Comparison of ENCODE assay signal across 8 cellular contexts in the genomic region with DNA sequence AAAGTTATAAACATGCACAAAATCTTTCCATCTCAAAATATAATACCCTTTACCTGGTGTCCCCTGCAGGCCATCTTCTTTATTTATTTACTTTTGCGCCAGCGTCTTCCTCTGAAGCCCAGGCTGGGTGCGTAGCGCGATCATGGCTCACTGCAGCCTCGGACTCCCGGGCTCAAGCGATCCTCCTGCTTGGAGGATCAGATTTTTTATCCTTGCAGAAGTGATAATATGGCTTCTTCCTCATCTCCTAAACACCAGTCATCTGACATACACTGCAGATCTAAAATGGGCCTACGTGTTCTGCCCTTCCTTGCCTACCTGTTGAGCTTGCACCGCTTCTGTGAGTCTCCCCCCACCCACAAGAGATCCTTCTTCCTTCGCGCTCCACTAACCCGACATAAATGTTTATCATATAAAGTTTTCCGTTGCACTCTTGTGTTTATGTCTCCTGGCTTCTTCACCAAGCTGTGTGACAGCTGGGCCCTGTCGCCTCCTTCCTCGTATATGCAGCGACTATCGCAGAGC. TPM values are rescaled to one million over a fixed set of nuclear protein-coding genes. Genes with fewer than 3 reads are reported as not detected.
DNase-seq lines count a peak whose midpoint lies in the region; ATAC-seq and TF ChIP-seq lines count a peak whose summit lies in the region.

No MANE protein-coding gene starts in this region.

- DNase-seq in CD4-positive, alpha-beta memory T cell = peak in 1 of 5 donors; percentile 42
- DNase-seq in NCI-H2107 treated with DMSO at 0.1 percent for 48 hours (lab: John Stamatoyannopoulos, UW; ENCODE audit: unreplicated experiment) (peak; percentile 91), esophagus squamous epithelium (lab: John Stamatoyannopoulos, UW) (no peak), prostate gland (ENCODE audit: low spot score) (no peak), NAMALWA (ENCODE audit: low spot score) (no peak)

- H3K27ac ChIP-seq in CD4-positive, alpha-beta memory T cell (ENCODE audit: low read depth, low read length) = peak overlapping the region; percentile 94
- H3K27ac ChIP-seq in esophagus squamous epithelium = peak overlapping the region; percentile 92 to 97 (median 96)
- peak overlapping the region; percentile 92 to 96 for H3K27ac ChIP-seq in prostate gland

- POLR2A ChIA-PET in CD4-positive, alpha-beta memory T cell (lab: Charles Lee; ENCODE audit: partially characterized antibody) = interaction anchor here (0.7 to 4.3 kb wide), 47 partner anchors 8 to 351 kb away, joined by 3 to 78 read pairs (median 7); a partner anchor contains a TSS

- CTCF ChIA-PET in CD4-positive, alpha-beta memory T cell (lab: Charles Lee; ENCODE audit: partially characterized antibody) = interaction anchor here (0.8 to 3.4 kb wide), 26 partner anchors 8 to 309 kb away, joined by 3 to 27 read pairs (median 4); a partner anchor contains a TSS

- no peaks in the 10 kb centered on the region for H3K27me3 ChIP-seq in CD4-positive, alpha-beta memory T cell (ENCODE audit: insufficient read depth, low read length)
- no peaks in the 10 kb centered on the region for H3K27me3 ChIP-seq in esophagus squamous epithelium
- no peaks in the 10 kb centered on the region for H3K27me3 ChIP-seq in prostate gland (replicated peaks; ENCODE audit: insufficient read depth)

- peak overlapping the region; percentile 43 to 94 for H3K4me3 ChIP-seq in CD4-positive, alpha-beta memory T cell (ENCODE audit: low read length in 2 of 2)
- H3K4me3 ChIP-seq in esophagus squamous epithelium (peak overlapping the region; percentile 61 to 82 (median 70)), prostate gland (peak overlapping the region; percentile 65 to 70)

- ATAC-seq in GM21526 (IDR thresholded peaks at IDR 0.05; ENCODE audit: low FRiP score, unreplicated experiment) (peak; percentile 10), GM18867 (IDR thresholded peaks at IDR 0.05; ENCODE audit: unreplicated experiment) (no peak), GM18517 (IDR thresholded peaks at IDR 0.05; ENCODE audit: unreplicated experiment) (no peak)

- no peak overlapping the region for H3K4me3 Mint-ChIP-seq in CD4-positive, alpha-beta memory T cell

- no peaks in the 10 kb centered on the region for H3K9me3 ChIP-seq in CD4-positive, alpha-beta memory T cell (ENCODE audit: control insufficient read depth in 1 of 2, low read length in 2 of 2)
- H3K9me3 ChIP-seq in esophagus squamous epithelium = no peaks in the 10 kb centered on the region
- H3K9me3 ChIP-seq in prostate gland = no peaks in the 10 kb centered on the region

- intact Hi-C loops in CD4-positive, alpha-beta memory T cell (cut with micrococcal nuclease) = loop anchor here (1.0 to 5.0 kb wide), 12 partner anchors 33 to 350 kb away; a partner anchor contains a TSS
- intact Hi-C loops in esophagus squamous epithelium (cut with DNase I) = loop anchor here (10.0 kb wide), 3 partner anchors 68 to 198 kb away; a partner anchor contains a TSS
- intact Hi-C loops in prostate gland (cut with DNase I) = loop anchor here (2.0 to 5.0 kb wide), 2 partner anchors 135 to 302 kb away; no protein-coding TSS in a partner anchor

- peaks cover 10 to 13% of the 10 kb centered on the region in 2 donors for H3K36me3 Mint-ChIP-seq in CD4-positive, alpha-beta memory T cell

- no peak for TF ChIP-seq CTCF in esophagus squamous epithelium (IDR thresholded peaks at IDR 0.05)
- no peak for TF ChIP-seq CTCF in prostate gland (IDR thresholded peaks at IDR 0.05)

- H3K36me3 ChIP-seq in CD4-positive, alpha-beta memory T cell (ENCODE audit: insufficient read depth, low read length) = no peaks in the 10 kb centered on the region
- H3K36me3 ChIP-seq in esophagus squamous epithelium (no peaks in the 10 kb centered on the region), prostate gland (no peaks in the 10 kb centered on the region)

- no peaks in the 10 kb centered on the region for H3K9me3 Mint-ChIP-seq in CD4-positive, alpha-beta memory T cell

- H3K4me1 ChIP-seq in CD4-positive, alpha-beta memory T cell (ENCODE audit: insufficient read depth, low read length) = peaks cover 50% of the 10 kb centered on the region
- peaks cover 18 to 65% (median 41%) of the 10 kb centered on the region in 3 donors for H3K4me1 ChIP-seq in esophagus squamous epithelium
- H3K4me1 ChIP-seq in prostate gland (replicated peaks) = peaks cover 11% of the 10 kb centered on the region

- H3K27ac Mint-ChIP-seq in CD4-positive, alpha-beta memory T cell = no peak overlapping the region

- WGBS in esophagus squamous epithelium, 2 donors = 12 to 13% methylated on average over 18 of the region's 18 CpGs
- 8% methylated on average over 18 of the region's 18 CpGs for WGBS in prostate gland

- H3K27me3 Mint-ChIP-seq in CD4-positive, alpha-beta memory T cell = no peaks in the 10 kb centered on the region

- peaks cover 0 to 26% (median 21%) of the 10 kb centered on the region in 4 donors for H3K4me1 Mint-ChIP-seq in CD4-positive, alpha-beta memory T cell

- no peak for TF ChIP-seq POLR2A in esophagus squamous epithelium (IDR thresholded peaks at IDR 0.05)
- TF ChIP-seq POLR2A in prostate gland (IDR thresholded peaks at IDR 0.05) = no peak

RNA-seq across cellular contexts. Expression of a gene that starts 0.5 kb away (rescaled TPM):
- total RNA-seq in CD4-positive, alpha-beta memory T cell = 100 to 1,000 TPM; 141 to 151 TPM
- polyA plus RNA-seq in CD4-positive, alpha-beta memory T cell = 100 to 1,000 TPM; 290 to 500 TPM
- 100 to 1,000 TPM; 115 to 229 (median 175) TPM for total RNA-seq in esophagus squamous epithelium
- 100 to 1,000 TPM; 168 to 324 TPM for total RNA-seq in prostate gland

RNA-seq across cellular contexts. Expression of a gene that starts 32.8 kb away (rescaled TPM):
- total RNA-seq in CD4-positive, alpha-beta memory T cell = 1 to 10 TPM; 2.1 to 3.0 TPM
- under 1 TPM; 0.34 to 0.56 TPM for polyA plus RNA-seq in CD4-positive, alpha-beta memory T cell
- total RNA-seq in esophagus squamous epithelium (100 to 1,000 TPM in 3 of 4 donors, 10 to 100 TPM in 1; 78.7 to 237 (median 151) TPM), prostate gland (100 to 1,000 TPM; 151 to 232 TPM)

Comparison
In these comparisons a context has a peak if more than half of its experiments do, and no peak if none do; other contexts are left out.
1. RNA of a gene that starts 32.8 kb away (total RNA-seq): 151 to 232 TPM in prostate gland and 78.7 to 237 TPM in esophagus squamous epithelium; 2.1 to 3.0 TPM in CD4-positive, alpha-beta memory T cell; every median in the first group is over 10 times any median in the second.
2. Peak in every context shown above with its lines, with median percentiles within 50 percentile points of each other: H3K27ac ChIP-seq and H3K4me3 ChIP-seq.